ENCODE assay signal across 11 cellular contexts in the genomic region with DNA sequence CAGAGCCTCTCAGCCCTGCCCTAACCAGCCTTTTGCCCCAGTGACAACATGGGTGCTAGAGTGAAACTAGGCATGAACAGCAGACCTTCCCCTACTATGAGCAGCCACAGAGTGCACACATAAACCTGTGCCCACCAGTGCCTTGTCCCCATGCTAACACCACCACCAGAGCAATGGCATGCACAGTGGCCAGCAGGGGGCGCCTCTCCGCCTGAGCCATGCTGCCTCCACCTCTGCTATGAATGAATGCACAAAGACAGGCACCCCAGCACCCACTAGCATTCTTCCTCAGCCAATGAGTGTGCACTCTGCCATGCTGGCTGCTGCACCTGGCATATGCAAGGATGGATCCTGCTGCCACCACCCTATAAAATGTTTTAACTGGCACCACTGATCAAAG.
DNase-seq lines count a peak whose midpoint lies in the region; ATAC-seq, FAIRE-seq and TF ChIP-seq lines count a peak whose summit lies in the region.
"Had no signal": no experiment of that assay in that cellular context is flagged by ENCODE, and none has a peak within 500 bp of the region (broad histone marks: within the 10 kb centered on the region; RNA-seq: fewer than 3 reads in every experiment).

No MANE protein-coding gene starts in this region.

- H3K4me3 Mint-ChIP-seq in stimulated activated effector memory CD8-positive, alpha-beta T cell treated with anti-CD3 and anti-CD28 coated beads, Interleukin-12 subunit alpha, Interleukin-12 subunit beta, amount 100 ng/mL, for 72 hours: no peak overlapping the region
- H3K4me3 Mint-ChIP-seq: CD4-positive, CD25-positive, alpha-beta regulatory T cell had no signal

- no peak overlapping the region for H2AFZ ChIP-seq in endothelial cell of umbilical vein (ENCODE audit: low read depth, low read length)
- H2AFZ ChIP-seq: parathyroid adenoma had no signal

- H3K27ac ChIP-seq in SJCRH30 (no peak overlapping the region), endothelial cell of umbilical vein (ENCODE audit: insufficient read depth, low read depth, low read length) (no peak overlapping the region)
- H3K27ac ChIP-seq: parathyroid adenoma had no signal

- no peaks in the 10 kb centered on the region for H3K4me1 ChIP-seq in SJCRH30
- no peaks in the 10 kb centered on the region for H3K4me1 ChIP-seq in endothelial cell of umbilical vein (ENCODE audit: control insufficient read depth, extremely low read depth, insufficient read depth, low read length)
- H3K4me1 ChIP-seq: parathyroid adenoma had no signal

- H3K9me3 ChIP-seq in SJCRH30 (replicated peaks) (no peaks in the 10 kb centered on the region), endothelial cell of umbilical vein (replicated peaks; ENCODE audit: control insufficient read depth, insufficient read depth, low read length) (no peaks in the 10 kb centered on the region)

- H3K4me3 ChIP-seq in SJCRH30 (no peak overlapping the region), endothelial cell of umbilical vein (replicated peaks in 1 of 3; ENCODE audit: insufficient read depth in 1 of 3, low read depth in 1 of 3, low read length in 3 of 3) (no peak overlapping the region)

- POLR2A ChIA-PET in endothelial cell of umbilical vein (lab: Charles Lee): no interaction called here

- no peaks in the 10 kb centered on the region for H3K4me1 Mint-ChIP-seq in stimulated activated effector memory CD8-positive, alpha-beta T cell treated with anti-CD3 and anti-CD28 coated beads, Interleukin-12 subunit alpha, Interleukin-12 subunit beta, amount 100 ng/mL, for 72 hours
- H3K4me1 Mint-ChIP-seq: CD4-positive, CD25-positive, alpha-beta regulatory T cell had no signal

- no peak overlapping the region for H3K4me2 ChIP-seq in endothelial cell of umbilical vein (ENCODE audit: insufficient read depth, low read length)

- FAIRE-seq in endothelial cell of umbilical vein (lab: Jason Lieb, UNC): no peak

- H3K27me3 ChIP-seq in SJCRH30 (no peaks in the 10 kb centered on the region), endothelial cell of umbilical vein (ENCODE audit: control insufficient read depth in 2 of 2, insufficient read depth in 2 of 2, low read length in 2 of 2) (no peaks in the 10 kb centered on the region)

- no peaks in the 10 kb centered on the region for H3K36me3 Mint-ChIP-seq in stimulated activated effector memory CD8-positive, alpha-beta T cell treated with anti-CD3 and anti-CD28 coated beads, Interleukin-12 subunit alpha, Interleukin-12 subunit beta, amount 100 ng/mL, for 72 hours
- H3K36me3 Mint-ChIP-seq: activated naive CD4-positive, alpha-beta T cell treated with anti-CD3 and anti-CD28 coated beads, Interleukin-2, amount 50 U/mL, for 72 hours; CD4-positive, CD25-positive, alpha-beta regulatory T cell had no signal

- no TSS peak for BruUV-seq in endothelial cell of umbilical vein (replicated peaks; lab: Mats Ljungman, UMichigan)

- no peaks in the 10 kb centered on the region for H3K9me1 ChIP-seq in endothelial cell of umbilical vein (replicated peaks; ENCODE audit: control insufficient read depth, extremely low read depth, insufficient read depth, low read length)

- DNase-seq in activated CD4-positive, alpha-beta T cell treated with anti-CD3 and anti-CD28 coated beads for 24 hours (ENCODE audit: low read depth in 2 of 2): peak; percentile 1 to 8
- DNase-seq in activated CD4-positive, alpha-beta T cell treated with anti-CD3 and anti-CD28 coated beads for 1 hour: no peak
- DNase-seq in SJCRH30 (peak; percentile 16 to 44), endothelial cell of umbilical vein (ENCODE audit: low read depth, low spot score) (no peak)
- DNase-seq in stimulated activated effector memory CD8-positive, alpha-beta T cell treated with anti-CD3 and anti-CD28 coated beads, Interleukin-12 subunit alpha, Interleukin-12 subunit beta, amount 100 ng/mL, for 72 hours (ENCODE audit: low spot score in 2 of 2): peak; percentile 2 to 42

- intact Hi-C loops in endothelial cell of umbilical vein (cut with micrococcal nuclease): loop anchor here (2.0 kb wide), 2 partner anchors 282 to 436 kb away; no protein-coding TSS in a partner anchor

- TF ChIP-seq POLR2A in endothelial cell of umbilical vein (IDR thresholded peaks at IDR 0.05; ENCODE audit: low read depth, low read length): no peak

- CTCF ChIA-PET in endothelial cell of umbilical vein (lab: Charles Lee): interaction anchor here (1.4 kb wide), 1 partner anchor 437 kb away, joined by 3 read pairs; no protein-coding TSS in a partner anchor

- dilution Hi-C loops in endothelial cell of umbilical vein (cut with MboI; ENCODE audit: extremely low pct_ligation_motif_present, low sequenced_read_pairs): no loop called here

- ATAC-seq in stimulated activated effector memory CD8-positive, alpha-beta T cell treated with anti-CD3 and anti-CD28 coated beads, Interleukin-12 subunit alpha, Interleukin-12 subunit beta, amount 100 ng/mL, for 72 hours: no peak
- no peak for ATAC-seq in HG03135 (IDR thresholded peaks at IDR 0.05; ENCODE audit: unreplicated experiment)
- no peak for ATAC-seq in HG03565 (IDR thresholded peaks at IDR 0.05; ENCODE audit: unreplicated experiment)
- no peak for ATAC-seq in esophagus mucosa
- ATAC-seq: activated naive CD4-positive, alpha-beta T cell treated with anti-CD3 and anti-CD28 coated beads, Interleukin-2, amount 50 U/mL, for 72 hours had no signal

- H3K36me3 ChIP-seq in SJCRH30: no peaks in the 10 kb centered on the region
- no peaks in the 10 kb centered on the region for H3K36me3 ChIP-seq in endothelial cell of umbilical vein (ENCODE audit: control insufficient read depth in 2 of 2, extremely low read depth in 1 of 2, insufficient read depth in 2 of 2, low read length in 2 of 2)

- no peaks in the 10 kb centered on the region for H3K79me2 ChIP-seq in endothelial cell of umbilical vein (ENCODE audit: control insufficient read depth, insufficient read depth, low read length)
- H3K79me2 ChIP-seq: parathyroid adenoma had no signal

- peak; percentile 32 to 51 for TF ChIP-seq CTCF in endothelial cell of umbilical vein (IDR thresholded peaks at IDR 0.05; ENCODE audit: extremely low read depth in 1 of 2, insufficient read depth in 1 of 2, low read depth in 1 of 2, low read length in 2 of 2)

- no peaks in the 10 kb centered on the region for H4K20me1 ChIP-seq in endothelial cell of umbilical vein (replicated peaks; ENCODE audit: control insufficient read depth, extremely low read depth, insufficient read depth, low read length)

- H3K27ac Mint-ChIP-seq in stimulated activated effector memory CD8-positive, alpha-beta T cell treated with anti-CD3 and anti-CD28 coated beads, Interleukin-12 subunit alpha, Interleukin-12 subunit beta, amount 100 ng/mL, for 72 hours: no peak overlapping the region
- H3K27ac Mint-ChIP-seq: activated naive CD4-positive, alpha-beta T cell treated with anti-CD3 and anti-CD28 coated beads, Interleukin-2, amount 50 U/mL, for 72 hours; CD4-positive, CD25-positive, alpha-beta regulatory T cell had no signal

- H3K9me3 Mint-ChIP-seq in stimulated activated effector memory CD8-positive, alpha-beta T cell treated with anti-CD3 and anti-CD28 coated beads, Interleukin-12 subunit alpha, Interleukin-12 subunit beta, amount 100 ng/mL, for 72 hours: peaks cover 3% of the 10 kb centered on the region

- H3K9ac ChIP-seq in endothelial cell of umbilical vein (replicated peaks; ENCODE audit: extremely low read depth, insufficient read depth, low read length): no peak overlapping the region
- H3K9ac ChIP-seq: parathyroid adenoma had no signal

TF ChIP-seq in endothelial cell of umbilical vein, 7 proteins besides CTCF, POLR2A, EP300 and RAD21:
- TF ChIP-seq MAX (IDR thresholded peaks at IDR 0.05; ENCODE audit: insufficient read depth, insufficient read length): no peak
- no peak for TF ChIP-seq EZH2 (IDR thresholded peaks at IDR 0.05; ENCODE audit: borderline replicate concordance, low read depth, low read length, severe bottlenecking)
- no peak for TF ChIP-seq MYC (IDR thresholded peaks at IDR 0.05; ENCODE audit: low read depth, low read length)
- no peak for TF ChIP-seq POLR2AphosphoS5 (IDR thresholded peaks at IDR 0.05; ENCODE audit: insufficient read depth, low read depth, low read length)
- TF ChIP-seq FOS (IDR thresholded peaks at IDR 0.05; ENCODE audit: borderline replicate concordance, insufficient read depth, low read length): no peak
- TF ChIP-seq GATA2 (IDR thresholded peaks at IDR 0.05; ENCODE audit: insufficient read depth, insufficient read length, low read depth, low read length): no peak
- TF ChIP-seq JUN (IDR thresholded peaks at IDR 0.05; ENCODE audit: borderline replicate concordance, insufficient read depth, insufficient read length, low read depth): no peak
TF ChIP-seq in endothelial cell of umbilical vein: peak in this region for 0.

Comparison
In these comparisons a context has a peak if more than half of its experiments do, and no peak if none do; other contexts are left out.
1. DNase-seq: peak in activated CD4-positive, alpha-beta T cell treated with anti-CD3 and anti-CD28 coated beads for 24 hours (2 of 2), SJCRH30 (2 of 2) and stimulated activated effector memory CD8-positive, alpha-beta T cell treated with anti-CD3 and anti-CD28 coated beads, Interleukin-12 subunit alpha, Interleukin-12 subunit beta, amount 100 ng/mL, for 72 hours (2 of 2); none in activated CD4-positive, alpha-beta T cell treated with anti-CD3 and anti-CD28 coated beads for 1 hour (single experiment) and endothelial cell of umbilical vein (single experiment).